In the genomic region with DNA sequence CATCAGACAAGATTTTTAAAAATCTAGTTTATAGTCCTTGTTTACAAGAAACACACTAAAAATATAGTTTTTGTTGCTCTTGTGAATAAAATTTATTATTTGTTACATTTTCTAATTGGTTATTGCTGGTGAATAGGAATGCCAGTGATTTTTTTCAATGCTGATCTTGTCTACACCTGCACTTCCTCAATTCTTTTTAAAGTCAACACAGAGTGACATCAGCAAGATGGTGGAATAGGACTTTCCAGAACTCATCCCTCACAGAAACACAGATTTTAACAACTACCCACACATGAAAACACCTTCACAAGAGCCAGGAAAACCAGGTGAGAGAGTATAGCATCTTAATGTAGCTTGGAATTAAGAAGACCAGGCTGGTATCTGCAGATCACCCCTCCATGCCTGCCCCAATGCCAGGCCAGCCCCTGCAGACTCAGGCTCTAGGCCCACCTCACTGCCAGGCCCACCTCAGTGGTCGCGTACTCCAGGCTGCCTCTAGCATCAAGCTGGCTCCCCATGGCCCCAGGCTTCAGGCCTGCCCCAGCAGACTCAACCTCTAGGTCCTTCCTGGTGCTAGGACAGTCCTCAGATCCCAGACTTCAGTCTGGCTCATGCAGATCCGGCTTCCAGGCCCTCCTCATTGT, we compare ENCODE assay signal across 17 cellular contexts.
DNase-seq lines count a peak whose midpoint lies in the region; ATAC-seq and TF ChIP-seq lines count a peak whose summit lies in the region.
"Had no signal": no experiment of that assay in that cellular context is flagged by ENCODE, and none has a peak within 500 bp of the region (broad histone marks: within the 10 kb centered on the region; RNA-seq: fewer than 3 reads in every experiment).

No MANE protein-coding gene starts in this region.

- H3K9me3 ChIP-seq in OCI-LY3 (ENCODE audit: insufficient read depth, low read length): no peaks in the 10 kb centered on the region
- no peaks in the 10 kb centered on the region for H3K9me3 ChIP-seq in neuronal stem cell (replicated peaks in 1 of 2; ENCODE audit: control insufficient read depth in 2 of 2, insufficient read depth in 1 of 2, low read depth in 1 of 2, low read length in 2 of 2)
- H3K9me3 ChIP-seq in upper lobe of right lung: no peaks in the 10 kb centered on the region
- H3K9me3 ChIP-seq: A549, BE2C had no signal

- peak; percentile 22 for ATAC-seq in upper lobe of right lung
- ATAC-seq: A549 had no signal

- peak overlapping the region; percentile 94 for H3K14ac ChIP-seq in neuronal stem cell (ENCODE audit: low read length)

- H3K27ac ChIP-seq in OCI-LY3 (ENCODE audit: low read length) (no peak overlapping the region), neuronal stem cell (replicated peaks; ENCODE audit: low read length) (no peak overlapping the region), upper lobe of right lung (no peak overlapping the region)
- H3K27ac ChIP-seq: A549, C4-2B had no signal

- H3K4me1 ChIP-seq in OCI-LY3 (ENCODE audit: low read length): no peaks in the 10 kb centered on the region
- H3K4me1 ChIP-seq in neuronal stem cell (ENCODE audit: control insufficient read depth in 2 of 2, insufficient read depth in 1 of 2, low read depth in 1 of 2, low read length in 2 of 2): no peaks in the 10 kb centered on the region
- H3K4me1 ChIP-seq in upper lobe of right lung: no peaks in the 10 kb centered on the region
- H3K4me1 ChIP-seq: A549, BE2C had no signal

- no peaks in the 10 kb centered on the region for H3K27me3 Mint-ChIP-seq in chondrocyte (ENCODE audit: low read depth)

- H4K8ac ChIP-seq in neuronal stem cell (ENCODE audit: low read depth, low read length): peak overlapping the region; percentile 65

- no peak overlapping the region for H3K23ac ChIP-seq in neuronal stem cell (ENCODE audit: low read depth, low read length, poor library complexity)

- no peak overlapping the region for H3K4me3 Mint-ChIP-seq in chondrocyte (ENCODE audit: unreplicated experiment)
- H3K4me3 Mint-ChIP-seq: CD4-positive, alpha-beta memory T cell; HFFc6 had no signal

- intact Hi-C loops in upper lobe of right lung (cut with DNase I): no loop called here

- H3K79me1 ChIP-seq in neuronal stem cell (ENCODE audit: low read depth, low read length): no peaks in the 10 kb centered on the region

- H3K79me2 ChIP-seq in OCI-LY3 (ENCODE audit: low read length): no peaks in the 10 kb centered on the region

- no peak overlapping the region for H4K91ac ChIP-seq in neuronal stem cell (ENCODE audit: low read depth, low read length, poor library complexity)

- peak overlapping the region; percentile 63 for H2AK5ac ChIP-seq in neuronal stem cell (ENCODE audit: low read depth, low read length)

- H3K27ac Mint-ChIP-seq in chondrocyte (ENCODE audit: unreplicated experiment): no peak overlapping the region
- H3K27ac Mint-ChIP-seq: CD4-positive, alpha-beta memory T cell; HFFc6 had no signal

- H2BK120ac ChIP-seq in neuronal stem cell (ENCODE audit: low read depth, low read length): no peak overlapping the region

- peak overlapping the region; percentile 5 for H3K18ac ChIP-seq in neuronal stem cell (ENCODE audit: low read length)

- H3K4me1 Mint-ChIP-seq in chondrocyte (ENCODE audit: low read depth): peaks cover 6% of the 10 kb centered on the region
- H3K4me1 Mint-ChIP-seq: CD4-positive, alpha-beta memory T cell had no signal

- no peak overlapping the region for H2BK12ac ChIP-seq in neuronal stem cell (ENCODE audit: low read length)

- peak overlapping the region; percentile 71 for H2BK5ac ChIP-seq in neuronal stem cell (ENCODE audit: low read length)

- H3K4me3 ChIP-seq in OCI-LY3 (ENCODE audit: low read length) (no peak overlapping the region), neuronal stem cell (ENCODE audit: low read length in 2 of 2) (no peak overlapping the region), upper lobe of right lung (no peak overlapping the region)
- H3K4me3 ChIP-seq: A549 had no signal

- H3K9me3 Mint-ChIP-seq in chondrocyte (ENCODE audit: low read depth): no peaks in the 10 kb centered on the region
- H3K9me3 Mint-ChIP-seq: CD4-positive, alpha-beta memory T cell; HFFc6 had no signal

- WGBS in neuronal stem cell (ENCODE audit: extremely low coverage in 2 of 2, insufficient read length in 2 of 2, insufficient replicate concordance in 1 of 2), 2 donors: no CpG with 5 or more reads among the region's 3 CpGs

- H3K4ac ChIP-seq in neuronal stem cell (ENCODE audit: low read length): peak overlapping the region; percentile 53

- TF ChIP-seq CTCF in OCI-LY3 (IDR thresholded peaks at IDR 0.05; ENCODE audit: low read depth, low read length) (no peak), chondrocyte (IDR thresholded peaks at IDR 0.05) (no peak), upper lobe of right lung (IDR thresholded peaks at IDR 0.05) (no peak)

- H4K20me1 ChIP-seq in OCI-LY3 (ENCODE audit: insufficient read depth, low read length): no peaks in the 10 kb centered on the region

- H3K4me2 ChIP-seq in OCI-LY3 (ENCODE audit: low read length): no peak overlapping the region
- no peak overlapping the region for H3K4me2 ChIP-seq in neuronal stem cell (ENCODE audit: insufficient read depth, low read length, poor library complexity, severe bottlenecking)
- H3K4me2 ChIP-seq: A549 had no signal

- DNase-seq in chondrocyte (ENCODE audit: low spot score): peak; percentile 77
- DNase-seq in neuronal stem cell (ENCODE audit: low spot score): no peak
- no peak for DNase-seq in upper lobe of right lung
- no peak for DNase-seq in NCI-H2196 treated with DMSO at 0.1 percent for 48 hours (lab: John Stamatoyannopoulos, UW; ENCODE audit: unreplicated experiment)
- DNase-seq in NCI-H526 treated with DMSO at 0.1 percent for 48 hours (lab: John Stamatoyannopoulos, UW): no peak
- DNase-seq in activated CD4-positive, alpha-beta T cell treated with anti-CD3 and anti-CD28 coated beads for 48 hours: no peak
- DNase-seq: BE2C, DMS153, DND-41, GF-D8, GOT3, HCEC 1CT, HFFc6 had no signal

- H2BK15ac ChIP-seq in neuronal stem cell (ENCODE audit: low read length): no peak overlapping the region

- H3K27me3 ChIP-seq in OCI-LY3 (ENCODE audit: low read depth, low read length) (no peaks in the 10 kb centered on the region), neuronal stem cell (ENCODE audit: control insufficient read depth in 3 of 3, insufficient read depth in 3 of 3, low read depth in 1 of 3, low read length in 3 of 3) (no peaks in the 10 kb centered on the region), upper lobe of right lung (no peaks in the 10 kb centered on the region)

- H3K36me3 ChIP-seq in OCI-LY3 (replicated peaks; ENCODE audit: low read depth, low read length) (no peaks in the 10 kb centered on the region), neuronal stem cell (replicated peaks in 1 of 2; ENCODE audit: control insufficient read depth in 2 of 2, insufficient read depth in 2 of 2, low read length in 2 of 2) (no peaks in the 10 kb centered on the region), upper lobe of right lung (no peaks in the 10 kb centered on the region)
- H3K36me3 ChIP-seq: BE2C had no signal

- no peaks in the 10 kb centered on the region for H3K36me3 Mint-ChIP-seq in chondrocyte (ENCODE audit: low read depth)
- H3K36me3 Mint-ChIP-seq: CD4-positive, alpha-beta memory T cell had no signal

- H3K9ac ChIP-seq in OCI-LY3 (ENCODE audit: low read length) (no peak overlapping the region), neuronal stem cell (ENCODE audit: low read depth, low read length, poor library complexity) (no peak overlapping the region)

- H2AFZ ChIP-seq in OCI-LY3 (ENCODE audit: low read depth, low read length): peak overlapping the region; percentile 54; the same call in 1 of the 2 replicates
- no peak overlapping the region for H2AFZ ChIP-seq in neuronal stem cell (ENCODE audit: low read length)
